In the genomic region with DNA sequence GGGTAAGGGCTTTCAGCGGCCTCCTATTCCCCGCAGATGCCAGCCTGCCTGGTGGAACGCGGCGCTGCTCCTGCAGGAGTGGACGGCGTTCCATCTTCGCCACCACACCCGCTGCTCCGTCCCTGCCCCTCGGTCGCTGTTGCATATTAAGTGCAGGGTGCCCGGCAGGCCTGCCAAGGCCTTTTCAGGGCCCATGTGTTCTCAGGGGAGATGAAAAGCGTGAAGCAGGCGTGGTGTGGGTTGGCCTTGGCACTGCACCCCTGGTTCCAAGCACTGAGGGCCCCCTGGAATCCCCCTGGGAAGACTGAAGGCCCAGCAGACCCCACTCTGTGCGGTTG, we compare ENCODE assay signal across 23 cellular contexts. TPM values are rescaled to one million over a fixed set of nuclear protein-coding genes. Genes with fewer than 3 reads are reported as not detected.
"Had no signal": no experiment of that assay in that cellular context is flagged by ENCODE, and none has a peak within 500 bp of the region (broad histone marks: within the 10 kb centered on the region; RNA-seq: fewer than 3 reads in every experiment).

No MANE protein-coding gene starts in this region.

- H3K27me3 ChIP-seq: ascending aorta, brain microvascular endothelial cell, heart right ventricle, right lobe of liver had no signal

- DNase-seq: activated CD4-positive, alpha-beta T cell treated with anti-CD3 and anti-CD28 coated beads for 4 hours; activated CD4-positive, alpha-beta T cell treated with anti-CD3 and anti-CD28 coated beads, Interleukin-2, amount 50 U/mL, for 4 hours; activated effector memory CD4-positive, alpha-beta T cell treated with Interleukin-2 at 50 U/mL for 16 hours; activated naive CD4-positive, alpha-beta T cell treated with Interleukin-2 at 50 U/mL for 16 hours; activated T-cell treated with anti-CD3 and anti-CD28 coated beads for 4 hours; brain microvascular endothelial cell; cortex of kidney; foreskin fibroblast; heart right ventricle; left ventricle myocardium inferior; naive thymus-derived CD4-positive, alpha-beta T cell; occipital lobe; right lobe of liver; stimulated activated CD4-positive, alpha-beta T cell treated with anti-CD3 and anti-CD28 coated beads, Interleukin-12 subunit alpha, Interleukin-12 subunit beta, amount 100 ng/mL, for 4 hours; stimulated activated CD4-positive, alpha-beta T cell treated with anti-CD3 and anti-CD28 coated beads, Interleukin-4, amount 100 ng/mL, for 1 hour; stimulated activated naive CD8-positive, alpha-beta T cell treated with anti-CD3 and anti-CD28 coated beads, Interleukin-15, Interleukin-2, amounts not matched to agents 100 U/mL and 50 U/mL, for 24 hours; trophoblast cell had no signal

- H3K36me3 ChIP-seq: ascending aorta, brain microvascular endothelial cell, heart right ventricle, left ventricle myocardium inferior, right lobe of liver, thoracic aorta had no signal

- H3K9me3 ChIP-seq: ascending aorta, right lobe of liver had no signal

- H3K4me3 ChIP-seq: ascending aorta, heart right ventricle, left ventricle myocardium inferior, right lobe of liver, skin epidermis, thoracic aorta had no signal

- H3K4me1 ChIP-seq: ascending aorta, right lobe of liver had no signal

- H3K27ac ChIP-seq: ascending aorta, brain microvascular endothelial cell, heart right ventricle, left ventricle myocardium inferior, right lobe of liver, skin epidermis, thoracic aorta, VCaP had no signal

RNA-seq across cellular contexts. Expression of gene SORCS2, which starts 52.0 kb away (rescaled TPM):
- total RNA-seq: endothelial cell of umbilical vein; T-helper 1 cell treated with Interleukin-12 subunit alpha and Interleukin-12 subunit beta and Interleukin-4 antibody, amounts not matched to agents 30 ng/mL and 1 ng/mL, for 36 hours had no signal
- polyA plus RNA-seq: endothelial cell of umbilical vein; naive thymus-derived CD4-positive, alpha-beta T cell had no signal
